18 cellular contexts compared by ENCODE assay signal in genomic region chr6:169592558-169592957, GRCh38.
DNase-seq lines count a peak whose midpoint lies in the region; ATAC-seq, FAIRE-seq and TF ChIP-seq lines count a peak whose summit lies in the region.
"Had no signal": no experiment of that assay in that cellular context is flagged by ENCODE, and none has a peak within 500 bp of the region (broad histone marks: within the 10 kb centered on the region; RNA-seq: fewer than 3 reads in every experiment).

No MANE protein-coding gene starts in this region.

- in situ Hi-C loops in mammary epithelial cell (cut with MboI; ENCODE audit: low sequenced_read_pairs in 2 of 2): no loop called here

- no TSS peak for BruUV-seq in mammary epithelial cell (replicated peaks; lab: Mats Ljungman, UMichigan)

- H3K4me2 ChIP-seq in mammary epithelial cell (ENCODE audit: insufficient read depth, low read depth, low read length): no peak overlapping the region

- H3K9ac ChIP-seq in mammary epithelial cell (ENCODE audit: insufficient read depth, low read length): no peak overlapping the region

- H4K20me1 ChIP-seq in mammary epithelial cell (ENCODE audit: insufficient read depth, low read length): no peaks in the 10 kb centered on the region

- CTCF ChIA-PET in mammary epithelial cell (lab: Charles Lee; ENCODE audit: low non-redundant PET): no interaction called here

- H3K36me3 ChIP-seq in mammary epithelial cell (ENCODE audit: insufficient read depth, low read length) (no peaks in the 10 kb centered on the region), breast epithelium (no peaks in the 10 kb centered on the region)
- H3K36me3 ChIP-seq: lower lobe of right lung had no signal

- H3K27ac ChIP-seq in mammary epithelial cell (ENCODE audit: insufficient read depth, low read depth, low read length) (no peak overlapping the region), breast epithelium (no peak overlapping the region)
- H3K27ac ChIP-seq: 22Rv1, lower lobe of right lung had no signal

- H3K4me3 ChIP-seq in mammary epithelial cell (replicated peaks in 1 of 3; ENCODE audit: insufficient read depth in 1 of 3, low read depth in 2 of 3, low read length in 3 of 3) (no peak overlapping the region), breast epithelium (no peak overlapping the region), foreskin fibroblast (ENCODE audit: low read depth in 1 of 2, low read length in 2 of 2) (no peak overlapping the region)
- H3K4me3 ChIP-seq: lower lobe of right lung had no signal

- dilution Hi-C loops in mammary epithelial cell (cut with HindIII; ENCODE audit: low sequenced_read_pairs): no loop called here

- no peak for ATAC-seq in HG02973 (IDR thresholded peaks at IDR 0.05; ENCODE audit: unreplicated experiment)
- ATAC-seq: lower lobe of right lung; natural killer cell; stimulated activated naive CD8-positive, alpha-beta T cell treated with anti-CD3 and anti-CD28 coated beads, Interleukin-15, amount 100 ng/mL, for 72 hours had no signal

- no peaks in the 10 kb centered on the region for H3K79me2 ChIP-seq in mammary epithelial cell (ENCODE audit: insufficient read depth, low read length)

- intact Hi-C loops in mammary epithelial cell (cut with micrococcal nuclease): no loop called here
- intact Hi-C loops in breast epithelium (cut with DNase I; ENCODE audit: low total_unique reads): no loop called here

- no peak for TF ChIP-seq CTCF in mammary epithelial cell (conservative IDR thresholded peaks at IDR 0.05 in 1 of 2, IDR thresholded peaks at IDR 0.05 in 1 of 2; ENCODE audit: extremely low read depth in 1 of 2, insufficient read depth in 1 of 2, low read depth in 1 of 2, low read length in 2 of 2)
- TF ChIP-seq CTCF in breast epithelium (IDR thresholded peaks at IDR 0.05): no peak
- no peak for TF ChIP-seq CTCF in foreskin fibroblast (IDR thresholded peaks at IDR 0.05; ENCODE audit: low read depth, low read length)

- H3K9me3 ChIP-seq in mammary epithelial cell (replicated peaks; ENCODE audit: insufficient read depth, low read length) (no peaks in the 10 kb centered on the region), breast epithelium (no peaks in the 10 kb centered on the region)
- H3K9me3 ChIP-seq: lower lobe of right lung had no signal

- H2AFZ ChIP-seq in mammary epithelial cell (ENCODE audit: low read depth, low read length): no peak overlapping the region

- no peak for FAIRE-seq in urothelium cell line (lab: Jason Lieb, UNC)

- TF ChIP-seq POLR2A in breast epithelium (IDR thresholded peaks at IDR 0.05): no peak

- 27% methylated on average over 1 of the region's 1 CpG for WGBS in mammary epithelial cell (ENCODE audit: low coverage, missing lambda C conversion rate)

- H3K27me3 ChIP-seq in mammary epithelial cell (ENCODE audit: insufficient read depth, low read length): no peaks in the 10 kb centered on the region
- H3K27me3 ChIP-seq in breast epithelium: no peaks in the 10 kb centered on the region

- DNase-seq in mammary epithelial cell (peak; percentile 21), breast epithelium (ENCODE audit: low spot score in 2 of 2) (no peak), amniotic epithelial cell (ENCODE audit: low read depth) (peak; percentile 92), foreskin fibroblast (peak; percentile 50 to 82), urothelium cell line (ENCODE audit: low spot score) (peak; percentile 32), retina (no peak), NCI-H146 (lab: John Stamatoyannopoulos, UW) (no peak)
- DNase-seq: activated CD4-positive, alpha-beta T cell treated with anti-CD3 and anti-CD28 coated beads, Interleukin-2, amount 10 ng/mL, durations not matched to agents 24 days and 14 days; activated naive CD4-positive, alpha-beta T cell; CD4-positive, CD25-positive, alpha-beta regulatory T cell; DND-41; lower lobe of right lung; natural killer cell; NCI-H1417; stimulated activated naive CD8-positive, alpha-beta T cell treated with anti-CD3 and anti-CD28 coated beads, Interleukin-15, amount 100 ng/mL, for 72 hours; T1000 had no signal

- H3K4me1 ChIP-seq in mammary epithelial cell (ENCODE audit: insufficient read depth, low read length) (peaks cover 9% of the 10 kb centered on the region), breast epithelium (peaks cover 0 to 3% of the 10 kb centered on the region in 2 donors)

Comparison
In these comparisons a context has a peak if more than half of its experiments do, and no peak if none do; other contexts are left out.
1. DNase-seq: peak in mammary epithelial cell (single experiment), amniotic epithelial cell (single experiment), foreskin fibroblast (2 of 2) and urothelium cell line (single experiment); none in breast epithelium (0 of 2), retina (single experiment) and NCI-H146 (single experiment).